In the genomic region with DNA sequence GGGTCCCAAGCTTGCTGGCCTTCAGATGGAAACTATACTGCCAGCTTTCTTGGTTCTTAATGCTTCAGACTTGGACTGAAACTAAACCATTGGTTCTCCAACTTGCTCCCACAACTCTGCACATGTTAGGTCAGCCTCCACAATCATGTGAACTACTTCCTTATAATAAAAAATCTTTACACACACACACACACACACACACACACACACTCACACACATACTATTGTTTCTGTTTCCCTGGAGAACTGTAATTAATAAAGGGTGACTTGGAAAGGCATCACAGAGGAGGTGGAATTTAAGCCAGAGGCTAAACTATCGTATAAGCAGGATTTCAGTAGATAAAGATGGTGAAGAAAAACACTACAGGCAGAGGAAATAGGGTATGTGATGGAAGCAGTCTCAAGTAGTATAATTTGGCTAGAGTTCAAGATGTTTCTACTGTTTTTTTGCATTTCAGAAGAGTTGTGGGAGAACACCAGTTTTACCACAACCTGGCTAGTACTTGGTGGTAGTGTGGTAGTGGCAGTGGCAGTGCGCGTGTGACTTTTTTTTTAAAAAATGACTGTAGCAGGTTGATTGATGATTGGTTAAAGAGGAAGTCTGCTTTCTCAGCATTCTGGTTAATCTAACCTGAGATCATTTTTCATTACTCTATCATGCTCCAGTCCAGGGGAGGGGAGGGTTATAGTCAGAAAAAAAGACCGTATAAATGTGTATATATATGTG, we compare ENCODE assay signal across 15 cellular contexts.
DNase-seq lines count a peak whose midpoint lies in the region; ATAC-seq and TF ChIP-seq lines count a peak whose summit lies in the region.
"Had no signal": no experiment of that assay in that cellular context is flagged by ENCODE, and none has a peak within 500 bp of the region (broad histone marks: within the 10 kb centered on the region; RNA-seq: fewer than 3 reads in every experiment).

No MANE protein-coding gene starts in this region.

- H3K4me1 ChIP-seq in naive thymus-derived CD4-positive, alpha-beta T cell (ENCODE audit: control insufficient read depth in 2 of 2, insufficient read depth in 2 of 2, low read length in 2 of 2) = peaks cover 16 to 20% of the 10 kb centered on the region in 2 donors
- H3K4me1 ChIP-seq in ascending aorta = no peaks in the 10 kb centered on the region
- H3K4me1 ChIP-seq: A549, thyroid gland had no signal

- peak; percentile 82 to 89 for ATAC-seq in activated CD4-positive, CD25-positive, alpha-beta regulatory T cell treated with anti-CD3 and anti-CD28 coated beads, Interleukin-2, amount 50 U/mL, for 24 hours
- ATAC-seq in activated CD8-positive, alpha-beta T cell treated with anti-CD3 and anti-CD28 coated beads, Interleukin-2, amount 10 ng/mL, durations not matched to agents 7 days and 5 days = peak; percentile 83
- ATAC-seq in naive thymus-derived CD4-positive, alpha-beta T cell = peak; percentile 91
- no peak for ATAC-seq in GM21447 (IDR thresholded peaks at IDR 0.05; ENCODE audit: unreplicated experiment)
- ATAC-seq: A549 had no signal

- H3K36me3 ChIP-seq in naive thymus-derived CD4-positive, alpha-beta T cell (ENCODE audit: control insufficient read depth in 2 of 3, insufficient read depth in 3 of 3, low read length in 3 of 3) = no peaks in the 10 kb centered on the region
- no peaks in the 10 kb centered on the region for H3K36me3 ChIP-seq in ascending aorta
- H3K36me3 ChIP-seq: thyroid gland had no signal

- H3K4me1 Mint-ChIP-seq in activated CD8-positive, alpha-beta T cell treated with anti-CD3 and anti-CD28 coated beads, Interleukin-2, amount 10 ng/mL, durations not matched to agents 7 days and 5 days (ENCODE audit: low read depth) = peaks cover 39% of the 10 kb centered on the region
- peaks cover 19 to 60% (median 48%) of the 10 kb centered on the region in 7 donors for H3K4me1 Mint-ChIP-seq in naive thymus-derived CD4-positive, alpha-beta T cell

- CTCF ChIA-PET in activated CD8-positive, alpha-beta T cell treated with anti-CD3 and anti-CD28 coated beads, Interleukin-2, amount 10 ng/mL, durations not matched to agents 7 days and 5 days (lab: Charles Lee) = no interaction called here
- CTCF ChIA-PET in naive thymus-derived CD4-positive, alpha-beta T cell (lab: Charles Lee) = interaction anchor here (0.7 kb wide), 1 partner anchor 73 kb away, joined by 3 read pairs; no protein-coding TSS in a partner anchor

- peak overlapping the region; percentile 15 for H3K4me3 Mint-ChIP-seq in activated CD8-positive, alpha-beta T cell treated with anti-CD3 and anti-CD28 coated beads, Interleukin-2, amount 10 ng/mL, durations not matched to agents 7 days and 5 days
- H3K4me3 Mint-ChIP-seq in naive thymus-derived CD4-positive, alpha-beta T cell = peak overlapping the region; percentile 60 to 85 (median 70)
- H3K4me3 Mint-ChIP-seq: memory B cell had no signal

- H3K36me3 Mint-ChIP-seq in activated CD8-positive, alpha-beta T cell treated with anti-CD3 and anti-CD28 coated beads, Interleukin-2, amount 10 ng/mL, durations not matched to agents 7 days and 5 days (ENCODE audit: low read depth) = peaks cover 49% of the 10 kb centered on the region
- H3K36me3 Mint-ChIP-seq in naive thymus-derived CD4-positive, alpha-beta T cell = peaks cover 7 to 53% (median 31%) of the 10 kb centered on the region in 5 donors

- no peaks in the 10 kb centered on the region for H3K27me3 ChIP-seq in naive thymus-derived CD4-positive, alpha-beta T cell (ENCODE audit: control insufficient read depth in 2 of 2, insufficient read depth in 2 of 2, low read length in 2 of 2)
- H3K27me3 ChIP-seq in ascending aorta = no peaks in the 10 kb centered on the region
- H3K27me3 ChIP-seq: thyroid gland had no signal

- in situ Hi-C loops in KBM-7 (cut with MboI; ENCODE audit: low pct_unique_long_range_greater_than_20kb, low sequenced_read_pairs) = no loop called here

- H3K9me3 ChIP-seq in naive thymus-derived CD4-positive, alpha-beta T cell (ENCODE audit: control insufficient read depth in 2 of 3, low read length in 3 of 3) = no peaks in the 10 kb centered on the region
- H3K9me3 ChIP-seq in ascending aorta = no peaks in the 10 kb centered on the region
- H3K9me3 ChIP-seq: A549, thyroid gland had no signal

- TF ChIP-seq CTCF in ascending aorta (IDR thresholded peaks at IDR 0.05) = no peak

- POLR2A ChIA-PET in activated CD8-positive, alpha-beta T cell treated with anti-CD3 and anti-CD28 coated beads, Interleukin-2, amount 10 ng/mL, durations not matched to agents 7 days and 5 days (lab: Charles Lee) = no interaction called here
- POLR2A ChIA-PET in naive thymus-derived CD4-positive, alpha-beta T cell (lab: Charles Lee) = interaction anchor here (0.8 to 1.0 kb wide), 2 partner anchors 45 to 51 kb away, joined by 3 to 4 read pairs; no protein-coding TSS in a partner anchor

- peak overlapping the region; percentile 22 for H3K4me3 ChIP-seq in naive thymus-derived CD4-positive, alpha-beta T cell (ENCODE audit: low read length)
- H3K4me3 ChIP-seq in ascending aorta = no peak overlapping the region
- H3K4me3 ChIP-seq: A549, skin epidermis, thyroid gland had no signal

- intact Hi-C loops in naive thymus-derived CD4-positive, alpha-beta T cell (cut with micrococcal nuclease) = loop anchor here (2.0 to 5.0 kb wide), 3 partner anchors 13 to 49 kb away; no protein-coding TSS in a partner anchor
- intact Hi-C loops in ascending aorta (cut with DNase I) = no loop called here

- DNase-seq in activated CD4-positive, CD25-positive, alpha-beta regulatory T cell treated with anti-CD3 and anti-CD28 coated beads, Interleukin-2, amount 50 U/mL, for 72 hours = no peak
- DNase-seq in KBM-7 (peak; percentile 35), iPS-NIHi7 (ENCODE audit: extremely low spot score) (no peak), ascending aorta (ENCODE audit: low spot score in 2 of 2) (no peak)
- peak; percentile 64 for DNase-seq in activated CD8-positive, alpha-beta T cell treated with anti-CD3 and anti-CD28 coated beads, Interleukin-2, amount 10 ng/mL, durations not matched to agents 7 days and 5 days
- peak in 7 of 9 donors; percentile 56 to 82 (median 74) for DNase-seq in naive thymus-derived CD4-positive, alpha-beta T cell
- DNase-seq: COR-L47, NCI-H1436, occipital lobe, thyroid gland had no signal

- peak overlapping the region; percentile 1 for H3K27ac ChIP-seq in naive thymus-derived CD4-positive, alpha-beta T cell (ENCODE audit: low read depth, low read length)
- H3K27ac ChIP-seq in ascending aorta = no peak overlapping the region
- H3K27ac ChIP-seq: A549, skin epidermis, thyroid gland had no signal

- peak overlapping the region; percentile 83 for H3K27ac Mint-ChIP-seq in activated CD8-positive, alpha-beta T cell treated with anti-CD3 and anti-CD28 coated beads, Interleukin-2, amount 10 ng/mL, durations not matched to agents 7 days and 5 days
- H3K27ac Mint-ChIP-seq in naive thymus-derived CD4-positive, alpha-beta T cell = peak overlapping the region; percentile 10 to 95 (median 83)
- H3K27ac Mint-ChIP-seq: memory B cell had no signal

- H3K9me3 Mint-ChIP-seq in activated CD8-positive, alpha-beta T cell treated with anti-CD3 and anti-CD28 coated beads, Interleukin-2, amount 10 ng/mL, durations not matched to agents 7 days and 5 days (ENCODE audit: insufficient read depth) = peaks cover 25% of the 10 kb centered on the region
- peaks cover 3 to 33% (median 5%) of the 10 kb centered on the region in 11 donors for H3K9me3 Mint-ChIP-seq in naive thymus-derived CD4-positive, alpha-beta T cell
- H3K9me3 Mint-ChIP-seq: memory B cell had no signal

- no peaks in the 10 kb centered on the region for H3K27me3 Mint-ChIP-seq in activated CD8-positive, alpha-beta T cell treated with anti-CD3 and anti-CD28 coated beads, Interleukin-2, amount 10 ng/mL, durations not matched to agents 7 days and 5 days (ENCODE audit: low read depth)
- no peaks in the 10 kb centered on the region for H3K27me3 Mint-ChIP-seq in naive thymus-derived CD4-positive, alpha-beta T cell

Comparison
In these comparisons a context has a peak if more than half of its experiments do, and no peak if none do; other contexts are left out.
1. DNase-seq: peak in KBM-7 (single experiment), activated CD8-positive, alpha-beta T cell treated with anti-CD3 and anti-CD28 coated beads, Interleukin-2, amount 10 ng/mL, durations not matched to agents 7 days and 5 days (single experiment) and naive thymus-derived CD4-positive, alpha-beta T cell (7 of 9); none in activated CD4-positive, CD25-positive, alpha-beta regulatory T cell treated with anti-CD3 and anti-CD28 coated beads, Interleukin-2, amount 50 U/mL, for 72 hours (single experiment), iPS-NIHi7 (single experiment) and ascending aorta (0 of 2).